ENCODE assay signal across 22 cellular contexts in genomic region chr20:10652185-10652584, GRCh38. TPM values are rescaled to one million over a fixed set of nuclear protein-coding genes. Genes with fewer than 3 reads are reported as not detected.
A peak's percentile ranks its signal among the peaks of the same experiment; 100 is the strongest.
DNase-seq lines count a peak whose midpoint lies in the region; ATAC-seq, FAIRE-seq and TF ChIP-seq lines count a peak whose summit lies in the region.
"Had no signal": no experiment of that assay in that cellular context is flagged by ENCODE, and none has a peak within 500 bp of the region (broad histone marks: within the 10 kb centered on the region; RNA-seq: fewer than 3 reads in every experiment).

No MANE protein-coding gene starts in this region.

- DNase-seq in breast epithelium (ENCODE audit: low spot score in 2 of 2): no peak
- no peak for DNase-seq in mammary epithelial cell
- no peak for DNase-seq in right cardiac atrium
- no peak for DNase-seq in trophoblast cell
- DNase-seq in upper lobe of left lung: no peak
- no peak for DNase-seq in small intestine
- no peak for DNase-seq in HuH-7 (ENCODE audit: low spot score)
- DNase-seq: activated CD4-positive, CD25-positive, alpha-beta regulatory T cell; adrenal gland; C1 segment of cervical spinal cord; head of caudate nucleus; islet precursor cell; MG63; NCI-H187 treated with DMSO at 0.1 percent for 48 hours; NCI-H446 treated with DMSO at 0.1 percent for 48 hours; SHP77; stimulated activated CD4-positive, alpha-beta T cell treated with anti-CD3 and anti-CD28 coated beads, Interleukin-1b, Interleukin-23, amount 100 ng/mL, for 48 hours; substantia nigra; T-helper 17 cell had no signal

- H3K14ac ChIP-seq in trophoblast cell (ENCODE audit: low read length): peak overlapping the region; percentile 74

- H3K4me3 ChIP-seq in breast epithelium (no peak overlapping the region), mammary epithelial cell (replicated peaks in 1 of 3; ENCODE audit: insufficient read depth in 1 of 3, low read depth in 2 of 3, low read length in 3 of 3) (no peak overlapping the region), right cardiac atrium (ENCODE audit: low read length) (no peak overlapping the region), trophoblast cell (ENCODE audit: low read depth, low read length) (no peak overlapping the region), upper lobe of left lung (no peak overlapping the region), small intestine (ENCODE audit: low read depth in 1 of 2, low read length in 2 of 2) (no peak overlapping the region)
- H3K4me3 ChIP-seq: adrenal gland, MG63 had no signal

- TF ChIP-seq EP300 in upper lobe of left lung (IDR thresholded peaks at IDR 0.05): no peak

- intact Hi-C loops in breast epithelium (cut with DNase I; ENCODE audit: low total_unique reads) (no loop called here), mammary epithelial cell (cut with micrococcal nuclease) (loop anchor here (5.0 kb wide), 2 partner anchors 675 to 890 kb away; no protein-coding TSS in a partner anchor), right cardiac atrium (cut with DNase I) (no loop called here)

- TF ChIP-seq POLR2A in breast epithelium (IDR thresholded peaks at IDR 0.05) (no peak), upper lobe of left lung (IDR thresholded peaks at IDR 0.05) (no peak)

- dilution Hi-C loops in mammary epithelial cell (cut with HindIII; ENCODE audit: low sequenced_read_pairs): no loop called here

- H3K27ac ChIP-seq in breast epithelium (peak overlapping the region; percentile 36 to 51), mammary epithelial cell (ENCODE audit: insufficient read depth, low read depth, low read length) (no peak overlapping the region), right cardiac atrium (ENCODE audit: low read length) (peak overlapping the region; percentile 40), trophoblast cell (ENCODE audit: low read depth, low read length) (peak overlapping the region; percentile 50), upper lobe of left lung (peak overlapping the region in 3 of 4 donors; percentile 7 to 69 (median 59)), small intestine (ENCODE audit: low read depth in 1 of 2, low read length in 1 of 2) (peak overlapping the region in 1 of 2 donors; percentile 9)
- H3K27ac ChIP-seq: 22Rv1 had no signal

- H2BK120ac ChIP-seq in trophoblast cell (ENCODE audit: insufficient read depth, low read length, poor library complexity): peak overlapping the region; percentile 48

- H3K36me3 ChIP-seq in breast epithelium (no peaks in the 10 kb centered on the region), mammary epithelial cell (ENCODE audit: insufficient read depth, low read length) (peaks cover 70% of the 10 kb centered on the region), trophoblast cell (ENCODE audit: control insufficient read depth in 1 of 2, insufficient read depth in 2 of 2, low read length in 2 of 2) (peaks cover 22 to 48% of the 10 kb centered on the region in 2 experiments), upper lobe of left lung (peaks cover 30 to 78% (median 56%) of the 10 kb centered on the region in 4 donors), small intestine (ENCODE audit: control insufficient read depth in 2 of 2, insufficient read depth in 2 of 2, low read length in 2 of 2) (peaks cover 19 to 28% of the 10 kb centered on the region in 2 donors)

- H3K79me2 ChIP-seq in mammary epithelial cell (ENCODE audit: insufficient read depth, low read length) (peaks cover 97% of the 10 kb centered on the region), trophoblast cell (ENCODE audit: control insufficient read depth, insufficient read depth, low read length, poor library complexity) (peaks cover 4% of the 10 kb centered on the region)

- H3K79me1 ChIP-seq in trophoblast cell (ENCODE audit: low read length): peaks cover 29% of the 10 kb centered on the region

- in situ Hi-C loops in mammary epithelial cell (cut with MboI; ENCODE audit: low sequenced_read_pairs in 2 of 2): loop anchor here in 1 of 2 donors (25.0 kb wide), 2 partner anchors 560 to 885 kb away; no protein-coding TSS in a partner anchor

- H2BK12ac ChIP-seq in trophoblast cell (ENCODE audit: low read length): no peak overlapping the region

- no peak for FAIRE-seq in small intestine (lab: Jason Lieb, UNC)

- H4K20me1 ChIP-seq in mammary epithelial cell (ENCODE audit: insufficient read depth, low read length): no peaks in the 10 kb centered on the region

- peak overlapping the region; percentile 67 for H4K8ac ChIP-seq in trophoblast cell (ENCODE audit: low read depth, low read length)

- no peaks in the 10 kb centered on the region for H3K27me3 ChIP-seq in breast epithelium
- H3K27me3 ChIP-seq in mammary epithelial cell (ENCODE audit: insufficient read depth, low read length): no peaks in the 10 kb centered on the region
- no peaks in the 10 kb centered on the region for H3K27me3 ChIP-seq in right cardiac atrium (ENCODE audit: control insufficient read depth, insufficient read depth)
- no peaks in the 10 kb centered on the region for H3K27me3 ChIP-seq in trophoblast cell (ENCODE audit: insufficient read depth, low read length)
- H3K27me3 ChIP-seq in upper lobe of left lung: no peaks in the 10 kb centered on the region
- H3K27me3 ChIP-seq in small intestine (ENCODE audit: control insufficient read depth in 2 of 2, insufficient read depth in 2 of 2, low read length in 2 of 2): no peaks in the 10 kb centered on the region
- H3K27me3 ChIP-seq: adrenal gland, MG63 had no signal

- H3K9me3 ChIP-seq in breast epithelium: no peaks in the 10 kb centered on the region
- H3K9me3 ChIP-seq in mammary epithelial cell (replicated peaks; ENCODE audit: insufficient read depth, low read length): no peaks in the 10 kb centered on the region
- H3K9me3 ChIP-seq in right cardiac atrium (ENCODE audit: control insufficient read depth, low read length): no peaks in the 10 kb centered on the region
- no peaks in the 10 kb centered on the region for H3K9me3 ChIP-seq in trophoblast cell (ENCODE audit: insufficient read depth, low read depth, low read length)
- no peaks in the 10 kb centered on the region for H3K9me3 ChIP-seq in upper lobe of left lung
- no peaks in the 10 kb centered on the region for H3K9me3 ChIP-seq in small intestine (ENCODE audit: control insufficient read depth, low read depth)
- H3K9me3 ChIP-seq: adrenal gland, MG63 had no signal

- H3K18ac ChIP-seq in trophoblast cell (ENCODE audit: low read length): peak overlapping the region; percentile 64

- ATAC-seq in right cardiac atrium (no peak), upper lobe of left lung (ENCODE audit: low FRiP score in 2 of 2) (no peak), GM18502 (IDR thresholded peaks at IDR 0.05; ENCODE audit: poor library complexity, unreplicated experiment) (no peak)
- ATAC-seq: HCT116, T-helper 17 cell had no signal

- H3K4ac ChIP-seq in trophoblast cell (ENCODE audit: low read depth, low read length): peak overlapping the region; percentile 69

- H3K9ac ChIP-seq in mammary epithelial cell (ENCODE audit: insufficient read depth, low read length): no peak overlapping the region
- H3K9ac ChIP-seq in trophoblast cell (ENCODE audit: low read length): no peak overlapping the region

- TF ChIP-seq CTCF in breast epithelium (IDR thresholded peaks at IDR 0.05) (no peak), mammary epithelial cell (conservative IDR thresholded peaks at IDR 0.05 in 1 of 2, IDR thresholded peaks at IDR 0.05 in 1 of 2; ENCODE audit: extremely low read depth in 1 of 2, insufficient read depth in 1 of 2, low read depth in 1 of 2, low read length in 2 of 2) (no peak), upper lobe of left lung (IDR thresholded peaks at IDR 0.05) (no peak)

- CTCF ChIA-PET in mammary epithelial cell (lab: Charles Lee; ENCODE audit: low non-redundant PET): no interaction called here

- H3K4me2 ChIP-seq in mammary epithelial cell (ENCODE audit: insufficient read depth, low read depth, low read length) (no peak overlapping the region), trophoblast cell (ENCODE audit: low read length) (no peak overlapping the region)

- WGBS in mammary epithelial cell (ENCODE audit: low coverage, missing lambda C conversion rate): 49% methylated on average over 9 of the region's 9 CpGs
- WGBS in right cardiac atrium: 64% methylated on average over 9 of the region's 9 CpGs
- WGBS in trophoblast cell (ENCODE audit: extremely low coverage, insufficient coverage, insufficient read length): no CpG with 5 or more reads among the region's 9 CpGs
- 88 to 93% methylated on average over 8 to 9 of the region's 9 CpGs for WGBS in upper lobe of left lung, 2 donors
- WGBS in small intestine, 3 donors: 76 to 87% (median 78%) methylated on average over 9 of the region's 9 CpGs

- H4K12ac ChIP-seq in trophoblast cell (ENCODE audit: low read depth, low read length): no peak overlapping the region

- peak overlapping the region; percentile 59 for H4K91ac ChIP-seq in trophoblast cell (ENCODE audit: low read depth, low read length)

- H2AK5ac ChIP-seq in trophoblast cell (ENCODE audit: low read length): peak overlapping the region; percentile 87

- H2AFZ ChIP-seq in mammary epithelial cell (ENCODE audit: low read depth, low read length) (no peak overlapping the region), trophoblast cell (ENCODE audit: insufficient read depth, low read length, poor library complexity) (no peak overlapping the region)

- H3K4me1 ChIP-seq in breast epithelium (no peaks in the 10 kb centered on the region), mammary epithelial cell (ENCODE audit: insufficient read depth, low read length) (peaks cover 27% of the 10 kb centered on the region), right cardiac atrium (ENCODE audit: control insufficient read depth, insufficient read depth, low read length) (peaks cover 22% of the 10 kb centered on the region), trophoblast cell (ENCODE audit: control insufficient read depth in 1 of 2, insufficient read depth in 2 of 2, low read length in 2 of 2) (peaks cover 47 to 64% of the 10 kb centered on the region in 2 experiments), upper lobe of left lung (peaks cover 38 to 42% (median 39%) of the 10 kb centered on the region in 4 donors), small intestine (ENCODE audit: control insufficient read depth in 2 of 2, insufficient read depth in 1 of 2, low read depth in 1 of 2, low read length in 1 of 2) (peaks cover 0 to 19% of the 10 kb centered on the region in 2 donors)

- BruUV-seq in mammary epithelial cell (replicated peaks; lab: Mats Ljungman, UMichigan): no TSS peak

- H2BK5ac ChIP-seq in trophoblast cell (ENCODE audit: low read depth, low read length, poor library complexity): peak overlapping the region; percentile 45

- H3K23ac ChIP-seq in trophoblast cell (ENCODE audit: low read length): no peak overlapping the region

RNA-seq across cellular contexts. Expression of gene JAG1, which starts 21.6 kb away (rescaled TPM):
- total RNA-seq in breast epithelium (10 to 100 TPM; 49.0 to 97.9 (median 75.7) TPM), mammary epithelial cell (100 to 1,000 TPM; 244 to 283 TPM), right cardiac atrium (10 to 100 TPM; 23.2 to 33.6 (median 30.0) TPM), upper lobe of left lung (10 to 100 TPM; 37.7 to 57.4 (median 47.0) TPM)
- polyA plus RNA-seq in mammary epithelial cell (54.7 TPM), right cardiac atrium (12.2 TPM), small intestine (10 to 100 TPM in 2 of 3 donors, 1 to 10 TPM in 1; 6.3 to 18.7 (median 12.7) TPM)
- 300 TPM for polyA minus RNA-seq in mammary epithelial cell
- 34.3 and 36.3 TPM in 2 replicates for polyA plus RNA-seq in trophoblast cell (2013)
